ENCODE assay signal across 8 cellular contexts in the genomic region with DNA sequence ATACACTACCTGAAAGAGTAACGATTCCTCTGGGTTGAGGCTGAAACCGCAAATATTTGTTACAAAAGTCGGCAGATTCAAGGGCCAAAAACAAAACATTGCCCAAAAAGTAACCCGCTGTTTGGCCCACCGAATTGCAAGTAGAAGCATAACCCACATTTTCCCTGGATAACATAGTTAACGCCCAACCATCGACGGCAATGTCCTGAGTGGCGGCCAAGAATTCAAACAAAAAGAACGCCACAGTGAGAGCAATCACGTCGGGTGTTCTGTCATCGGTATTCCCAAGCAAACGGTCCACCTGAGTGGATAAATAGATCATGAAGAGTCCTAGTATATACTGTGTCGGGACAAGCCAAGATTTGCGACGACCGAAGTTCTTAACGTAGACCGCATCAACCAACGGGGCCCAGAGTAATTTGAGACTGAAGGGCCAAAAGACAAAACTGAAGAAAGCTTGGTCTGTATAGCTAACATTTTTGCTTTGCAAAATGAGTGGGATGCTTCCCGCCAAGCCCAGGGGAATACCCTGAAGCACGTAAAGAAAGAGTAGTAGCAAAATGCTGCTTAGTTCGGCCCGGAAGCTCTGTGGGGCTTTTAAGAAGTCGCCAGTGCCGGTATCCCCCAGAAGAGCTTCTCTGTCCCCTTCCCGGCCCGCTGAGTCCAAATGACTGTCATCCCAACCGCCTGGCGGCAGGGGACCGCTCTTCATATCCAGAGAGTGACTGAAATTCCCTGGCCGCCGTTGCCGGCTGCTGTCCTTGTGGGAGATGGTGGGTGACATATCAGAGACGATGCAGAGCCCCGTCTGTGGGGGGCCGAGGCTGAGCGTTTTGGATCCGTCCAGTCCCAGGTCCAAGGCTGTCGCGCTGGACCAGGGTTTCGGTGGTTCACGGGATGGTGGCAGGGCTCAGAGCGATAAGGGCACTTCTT. TPM values are rescaled to one million over a fixed set of nuclear protein-coding genes. Genes with fewer than 3 reads are reported as not detected.
DNase-seq lines count a peak whose midpoint lies in the region; ATAC-seq and TF ChIP-seq lines count a peak whose summit lies in the region.

No MANE protein-coding gene starts in this region.

- TF ChIP-seq CTCF in MCF 10A (IDR thresholded peaks at IDR 0.05; ENCODE audit: unreplicated experiment) = no peak

- DNase-seq in NCI-H2171 treated with DMSO at 0.1 percent for 48 hours (lab: John Stamatoyannopoulos, UW) (peak; percentile 45), NCI-H2171 (lab: John Stamatoyannopoulos, UW) (no peak), SJCRH30 (peak; percentile 3 to 12), MCF 10A (ENCODE audit: unreplicated experiment) (peak; percentile 22), GM19240 (ENCODE audit: insufficient read length, low spot score) (no peak)
- peak; percentile 30 for DNase-seq in stimulated activated CD4-positive, alpha-beta T cell treated with anti-CD3 and anti-CD28 coated beads, Interleukin-4, amount 100 ng/mL, for 1 hour

- CTCF ChIA-PET in MCF 10A (lab: Yijun Ruan, JAX) = interaction anchor here (0.9 to 2.5 kb wide), 6 partner anchors 16 to 48 kb away, joined by 4 to 18 read pairs (median 7); partner anchors contain the start of genes C3orf33 and GMPS

- H3K4me3 ChIP-seq in SJCRH30 = peak overlapping the region; percentile 80

- H3K27ac ChIP-seq in SJCRH30 (peak overlapping the region; percentile 18; the same call in 1 of the 2 replicates), layer of hippocampus (ENCODE audit: low read depth, low read length) (peak overlapping the region; percentile 86)

- POLR2A ChIA-PET in MCF 10A (lab: Yijun Ruan, JAX) = interaction anchor here (0.6 to 4.5 kb wide), 21 partner anchors 10 to 1307 kb away, joined by 3 to 104 read pairs (median 5); partner anchors contain the start of genes C3orf33 and GMPS

- H3K9me3 Mint-ChIP-seq in MCF 10A (ENCODE audit: unreplicated experiment) = no peaks in the 10 kb centered on the region

- BruUV-seq in MCF 10A (replicated peaks; lab: Mats Ljungman, UMichigan) = no TSS peak

- peak; percentile 7 for ATAC-seq in HG02943 (IDR thresholded peaks at IDR 0.05; ENCODE audit: low read depth, unreplicated experiment)

- intact Hi-C loops in MCF 10A (cut with micrococcal nuclease) = loop anchor here (1.0 to 5.0 kb wide), 4 partner anchors 17 to 101 kb away; partner anchors contain the start of genes C3orf33 and GMPS

- H3K36me3 ChIP-seq in SJCRH30 = no peaks in the 10 kb centered on the region

- no peaks in the 10 kb centered on the region for H3K9me3 ChIP-seq in SJCRH30 (replicated peaks)

- H3K27me3 ChIP-seq in SJCRH30 = no peaks in the 10 kb centered on the region
- no peaks in the 10 kb centered on the region for H3K27me3 ChIP-seq in layer of hippocampus (ENCODE audit: control insufficient read depth, insufficient read depth, low read length)

- H3K36me3 Mint-ChIP-seq in MCF 10A (ENCODE audit: insufficient read depth, unreplicated experiment) = peaks cover 8% of the 10 kb centered on the region

- no peaks in the 10 kb centered on the region for H3K4me1 Mint-ChIP-seq in MCF 10A (ENCODE audit: insufficient read depth, unreplicated experiment)

- H3K4me1 ChIP-seq in SJCRH30 = peaks cover 3% of the 10 kb centered on the region; the same call in 1 of the 2 replicates

- peak overlapping the region; percentile 99 for H3K27ac Mint-ChIP-seq in MCF 10A (ENCODE audit: low read depth, unreplicated experiment)

- H3K4me3 Mint-ChIP-seq in MCF 10A (ENCODE audit: unreplicated experiment) = peak overlapping the region; percentile 87

- no peaks in the 10 kb centered on the region for H3K27me3 Mint-ChIP-seq in MCF 10A (ENCODE audit: insufficient read depth, unreplicated experiment)

RNA-seq across cellular contexts. Expression of gene SLC33A1, which starts 0.7 kb away (rescaled TPM):
- 15.8 and 18.6 TPM in 2 replicates for total RNA-seq in SJCRH30 (2014; rRNA removed; shearing (Covaris generic))
- 65.6 and 91.7 TPM in 2 replicates for total RNA-seq in MCF 10A (2022)

RNA-seq across cellular contexts. Expression of gene GMPS, which starts 17.0 kb away (rescaled TPM):
- total RNA-seq in SJCRH30 (2014; rRNA removed; shearing (Covaris generic)) = 107 and 119 TPM in 2 replicates
- total RNA-seq in MCF 10A (2022) = 92.4 and 128 TPM in 2 replicates

RNA-seq across cellular contexts. Expression of gene C3orf33, which starts 47.4 kb away (rescaled TPM):
- total RNA-seq in SJCRH30 (2014; rRNA removed; shearing (Covaris generic)) = 1.7 and 2.8 TPM in 2 replicates
- total RNA-seq in MCF 10A (2022) = 3.2 and 3.6 TPM in 2 replicates

Comparison
In these comparisons a context has a peak if more than half of its experiments do, and no peak if none do; other contexts are left out.
1. DNase-seq: peak in NCI-H2171 treated with DMSO at 0.1 percent for 48 hours (single experiment), SJCRH30 (2 of 2), MCF 10A (single experiment) and stimulated activated CD4-positive, alpha-beta T cell treated with anti-CD3 and anti-CD28 coated beads, Interleukin-4, amount 100 ng/mL, for 1 hour (single experiment); none in NCI-H2171 (single experiment) and GM19240 (single experiment).